Comparison of ENCODE assay signal across 2 cellular contexts in the genomic region with DNA sequence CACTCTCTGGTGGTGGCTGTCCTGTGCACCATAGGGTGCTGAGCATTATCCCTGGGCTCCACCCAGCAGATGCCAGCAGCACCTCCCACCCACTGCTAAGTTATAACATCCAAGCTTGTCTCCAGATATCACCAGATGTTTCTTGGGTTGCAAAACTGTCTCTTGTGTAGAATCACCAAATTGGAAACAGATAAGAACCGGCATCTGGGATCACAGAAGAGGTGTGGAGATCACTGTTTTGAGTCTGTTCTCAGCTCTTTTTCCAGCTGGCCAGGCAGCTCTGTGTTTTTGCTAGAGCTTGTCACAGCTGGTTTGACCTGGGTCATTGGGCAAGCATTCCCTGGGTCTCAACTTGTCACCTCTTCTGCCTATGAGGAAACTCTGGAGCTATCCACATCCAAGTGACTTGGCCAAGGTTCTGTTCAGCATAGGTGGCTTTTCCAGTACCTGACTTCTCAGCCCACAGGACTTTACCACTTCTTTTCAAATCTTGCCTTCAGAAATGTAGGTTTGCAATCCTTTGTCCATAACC.
TF ChIP-seq lines count a peak whose summit lies in the region.

No MANE protein-coding gene starts in this region.

TF ChIP-seq in SK-N-SH, 30 proteins besides CTCF, POLR2A, EP300 and RAD21 (continued from another document):
- TF ChIP-seq USF1 (IDR thresholded peaks at IDR 0.05; ENCODE audit: borderline replicate concordance, low read depth) (no peak), JUND (IDR thresholded peaks at IDR 0.05) (no peak), NRF1 (IDR thresholded peaks at IDR 0.05; ENCODE audit: low read depth, low read length) (no peak)
- TF ChIP-seq, protein P1, sequence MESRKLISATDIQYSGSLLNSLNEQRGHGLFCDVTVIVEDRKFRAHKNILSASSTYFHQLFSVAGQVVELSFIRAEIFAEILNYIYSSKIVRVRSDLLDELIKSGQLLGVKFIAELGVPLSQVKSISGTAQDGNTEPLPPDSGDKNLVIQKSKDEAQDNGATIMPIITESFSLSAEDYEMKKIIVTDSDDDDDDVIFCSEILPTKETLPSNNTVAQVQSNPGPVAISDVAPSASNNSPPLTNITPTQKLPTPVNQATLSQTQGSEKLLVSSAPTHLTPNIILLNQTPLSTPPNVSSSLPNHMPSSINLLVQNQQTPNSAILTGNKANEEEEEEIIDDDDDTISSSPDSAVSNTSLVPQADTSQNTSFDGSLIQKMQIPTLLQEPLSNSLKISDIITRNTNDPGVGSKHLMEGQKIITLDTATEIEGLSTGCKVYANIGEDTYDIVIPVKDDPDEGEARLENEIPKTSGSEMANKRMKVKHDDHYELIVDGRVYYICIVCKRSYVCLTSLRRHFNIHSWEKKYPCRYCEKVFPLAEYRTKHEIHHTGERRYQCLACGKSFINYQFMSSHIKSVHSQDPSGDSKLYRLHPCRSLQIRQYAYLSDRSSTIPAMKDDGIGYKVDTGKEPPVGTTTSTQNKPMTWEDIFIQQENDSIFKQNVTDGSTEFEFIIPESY (IDR thresholded peaks at IDR 0.05; ENCODE audit: borderline replicate concordance, low read depth): no peak

TF ChIP-seq in SK-N-SH treated with all-trans-retinoic acid at 6 μM for 48 hours, 23 proteins besides CTCF, POLR2A, EP300 and RAD21 (continued from another document):
- no peak for TF ChIP-seq CSDC2 (CRISPR knock-in tag; IDR thresholded peaks at IDR 0.05)
- no peak for TF ChIP-seq TOX (CRISPR knock-in tag; IDR thresholded peaks at IDR 0.05; ENCODE audit: borderline replicate concordance)
